18 cellular contexts compared by ENCODE assay signal in genomic region chr1:169133228-169133576, GRCh38.
"Had no signal": no experiment of that assay in that cellular context is flagged by ENCODE, and none has a peak within 500 bp of the region (broad histone marks: within the 10 kb centered on the region; RNA-seq: fewer than 3 reads in every experiment).

No MANE protein-coding gene starts in this region.

- H3K27me3 Mint-ChIP-seq: activated CD4-positive, alpha-beta memory T cell treated with anti-CD3 and anti-CD28 coated beads, Interleukin-2, amount 10 ng/mL, durations not matched to agents 7 days and 5 days; activated CD8-positive, alpha-beta memory T cell treated with anti-CD3 and anti-CD28 coated beads, Interleukin-2, amount 10 ng/mL, durations not matched to agents 7 days and 5 days; activated naive CD8-positive, alpha-beta T cell; memory B cell; naive thymus-derived CD4-positive, alpha-beta T cell; stimulated activated naive CD8-positive, alpha-beta T cell treated with anti-CD3 and anti-CD28 coated beads, Interleukin-15, Interleukin-2, amounts not matched to agents 100 ng/mL and 50 ng/mL, for 24 hours; type B pancreatic cell had no signal

- DNase-seq: activated CD4-positive, alpha-beta memory T cell treated with anti-CD3 and anti-CD28 coated beads, Interleukin-2, amount 10 ng/mL, durations not matched to agents 7 days and 5 days; activated CD4-positive, alpha-beta T cell treated with anti-CD3 and anti-CD28 coated beads for 48 hours; activated CD4-positive, CD25-positive, alpha-beta regulatory T cell; activated CD8-positive, alpha-beta memory T cell treated with anti-CD3 and anti-CD28 coated beads, Interleukin-2, amount 10 ng/mL, durations not matched to agents 7 days and 5 days; heart left ventricle; naive thymus-derived CD4-positive, alpha-beta T cell; posterior cingulate gyrus; stimulated activated CD4-positive, alpha-beta T cell treated with anti-CD3 and anti-CD28 coated beads, Interleukin-15, amount 100 ng/mL, for 24 hours; stimulated activated CD4-positive, alpha-beta T cell treated with anti-CD3 and anti-CD28 coated beads, Interleukin-2, amount 100 ng/mL, for 48 hours; T1000 had no signal

- H3K4me3 Mint-ChIP-seq: activated CD4-positive, alpha-beta memory T cell treated with anti-CD3 and anti-CD28 coated beads, Interleukin-2, amount 10 ng/mL, durations not matched to agents 7 days and 5 days; activated CD8-positive, alpha-beta memory T cell treated with anti-CD3 and anti-CD28 coated beads, Interleukin-2, amount 10 ng/mL, durations not matched to agents 7 days and 5 days; activated naive CD8-positive, alpha-beta T cell; memory B cell; naive thymus-derived CD4-positive, alpha-beta T cell; stimulated activated naive CD8-positive, alpha-beta T cell treated with anti-CD3 and anti-CD28 coated beads, Interleukin-15, Interleukin-2, amounts not matched to agents 100 ng/mL and 50 ng/mL, for 24 hours; type B pancreatic cell had no signal

- H3K27ac Mint-ChIP-seq: activated CD4-positive, alpha-beta memory T cell treated with anti-CD3 and anti-CD28 coated beads, Interleukin-2, amount 10 ng/mL, durations not matched to agents 7 days and 5 days; activated CD8-positive, alpha-beta memory T cell treated with anti-CD3 and anti-CD28 coated beads, Interleukin-2, amount 10 ng/mL, durations not matched to agents 7 days and 5 days; activated naive CD8-positive, alpha-beta T cell; memory B cell; stimulated activated naive CD8-positive, alpha-beta T cell treated with anti-CD3 and anti-CD28 coated beads, Interleukin-15, Interleukin-2, amounts not matched to agents 100 ng/mL and 50 ng/mL, for 24 hours had no signal

- H3K4me1 ChIP-seq: suprapubic skin had no signal

- H3K9me3 Mint-ChIP-seq: activated CD4-positive, alpha-beta memory T cell treated with anti-CD3 and anti-CD28 coated beads, Interleukin-2, amount 10 ng/mL, durations not matched to agents 7 days and 5 days; memory B cell; naive thymus-derived CD4-positive, alpha-beta T cell; stimulated activated naive CD8-positive, alpha-beta T cell treated with anti-CD3 and anti-CD28 coated beads, Interleukin-15, Interleukin-2, amounts not matched to agents 100 ng/mL and 50 ng/mL, for 24 hours; type B pancreatic cell had no signal

- ATAC-seq: activated CD8-positive, alpha-beta memory T cell treated with anti-CD3 and anti-CD28 coated beads, Interleukin-2, amount 10 ng/mL, durations not matched to agents 7 days and 5 days; naive thymus-derived CD4-positive, alpha-beta T cell had no signal

- FAIRE-seq: frontal cortex had no signal

- H3K4me1 Mint-ChIP-seq: memory B cell had no signal

- H3K27me3 ChIP-seq: heart left ventricle, neutrophil, suprapubic skin had no signal

- H3K4me3 ChIP-seq: heart left ventricle, skin epidermis, suprapubic skin had no signal

- H3K36me3 ChIP-seq: neutrophil had no signal

- H3K27ac ChIP-seq: neutrophil, skin epidermis, suprapubic skin had no signal

- H3K9me3 ChIP-seq: heart left ventricle, neutrophil, suprapubic skin had no signal
